Comparison of ENCODE assay signal across 8 cellular contexts in genomic region chr2:70248810-70249438, GRCh38. TPM values are rescaled to one million over a fixed set of nuclear protein-coding genes. Genes with fewer than 3 reads are reported as not detected.
DNase-seq lines count a peak whose midpoint lies in the region; ATAC-seq, FAIRE-seq and TF ChIP-seq lines count a peak whose summit lies in the region.

No MANE protein-coding gene starts in this region.

- intact Hi-C loops in GM12878 (cut with micrococcal nuclease; ENCODE audit: unreplicated experiment), result loop anchor here (2.0 to 5.0 kb wide), 4 partner anchors 44 to 162 kb away; partner anchors contain the start of genes C2orf42, PCBP1 and SNRPG

- peak overlapping the region; percentile 93 to 99 (median 96) for H3K4me3 Mint-ChIP-seq in immature natural killer cell

- peak overlapping the region; percentile 97 for H3K4me3 ChIP-seq in GM12878

- no peaks in the 10 kb centered on the region for H3K4me1 ChIP-seq in GM12878 (ENCODE audit: control insufficient read depth, insufficient read depth, low read length)

- TF ChIP-seq EP300 in GM12878 (IDR thresholded peaks at IDR 0.05; ENCODE audit: borderline replicate concordance in 1 of 2, control insufficient read depth in 1 of 2, low read depth in 2 of 2, low read length in 2 of 2), result peak in 1 of 2 experiments; percentile 56; a peak in 1 of 4 replicates

- 4% methylated on average over 24 of the region's 24 CpGs for WGBS in GM12878 (ENCODE audit: insufficient coverage, insufficient replicate concordance, low lambda C conversion rate, missing lambda C conversion rate)

- no peaks in the 10 kb centered on the region for H3K27me3 ChIP-seq in GM12878 (replicated peaks in 1 of 2; ENCODE audit: control insufficient read depth in 2 of 2, insufficient read depth in 2 of 2, low read length in 1 of 2)

- H3K9ac ChIP-seq in GM12878 (ENCODE audit: control insufficient read depth, insufficient read depth, low read length), result peak overlapping the region; percentile 96

- H3K9me3 ChIP-seq in GM12878 (replicated peaks; ENCODE audit: control insufficient read depth, insufficient read depth, low read length), result no peaks in the 10 kb centered on the region

- ATAC-seq in HG02642 (IDR thresholded peaks at IDR 0.05; ENCODE audit: poor library complexity, unreplicated experiment) (peak; percentile 56), GM12878 (peak; percentile 69)

- no peak; a peak in 1 of 6 replicates for TF ChIP-seq CTCF in GM12878 (IDR thresholded peaks at IDR 0.05 in 2 of 3, conservative IDR thresholded peaks at IDR 0.05 in 1 of 3; ENCODE audit: control insufficient read depth in 2 of 3, extremely low read depth in 1 of 3, insufficient read depth in 1 of 3, low read depth in 3 of 3, low read length in 3 of 3)

- peak overlapping the region; percentile 4; the same call in 1 of the 2 replicates for H2AFZ ChIP-seq in GM12878 (ENCODE audit: control insufficient read depth, low read depth, low read length)

- peaks cover 0 to under 1% of the 10 kb centered on the region in 2 experiments; a peak in 1 of 4 replicates for H3K36me3 ChIP-seq in GM12878 (ENCODE audit: control insufficient read depth in 2 of 2, insufficient read depth in 2 of 2, low read length in 1 of 2)

- TF ChIP-seq RAD21 in GM12878 (IDR thresholded peaks at IDR 0.05; ENCODE audit: insufficient read depth, low read depth, low read length), result no peak

- SMC1A ChIA-PET in GM12878 (lab: Charles Lee; ENCODE audit: uncharacterized antibody, unreplicated experiment), result interaction anchor here (1.1 to 1.8 kb wide), 5 partner anchors 9 to 104 kb away, joined by 3 to 5 read pairs (median 4); partner anchors contain the start of genes PCYOX1 and SNRPG

- no TSS peak for BruUV-seq in GM12878 (replicated peaks; lab: Mats Ljungman, UMichigan)

- H4K20me1 ChIP-seq in GM12878 (ENCODE audit: control insufficient read depth, insufficient read depth), result no peaks in the 10 kb centered on the region; the same call in 1 of the 2 replicates

- peaks cover 35 to 46% of the 10 kb centered on the region in 2 donors for H3K4me1 Mint-ChIP-seq in immature natural killer cell

- H3K27ac Mint-ChIP-seq in immature natural killer cell, result peak overlapping the region; percentile 94 to 99 (median 98)

- H3K4me2 ChIP-seq in GM12878 (ENCODE audit: control insufficient read depth, insufficient read depth), result peak overlapping the region; percentile 19

- peaks cover 10 to 14% (median 12%) of the 10 kb centered on the region in 3 donors for H3K27me3 Mint-ChIP-seq in immature natural killer cell (ENCODE audit: low read depth in 3 of 3)

- no peak for FAIRE-seq in GM12878 (lab: Jason Lieb, UNC)
- no peak for FAIRE-seq in HTR-8/SVneo (lab: Jason Lieb, UNC)

- H3K9me3 Mint-ChIP-seq in immature natural killer cell, result no peaks in the 10 kb centered on the region

- no peak for TF ChIP-seq POLR2A in GM12878 (IDR thresholded peaks at IDR 0.05; ENCODE audit: low read depth, low read length)

- no peaks in the 10 kb centered on the region for H3K36me3 Mint-ChIP-seq in immature natural killer cell

- peak overlapping the region; percentile 96 for H3K27ac ChIP-seq in GM12878 (ENCODE audit: control insufficient read depth, insufficient read depth)

- POLR2A ChIA-PET in GM12878 (lab: Charles Lee), result interaction anchor here (0.7 to 2.5 kb wide), 4 partner anchors 9 to 335 kb away, joined by 3 to 9 read pairs (median 6); partner anchors contain the start of genes C2orf42, PCYOX1 and SNRPG

- CTCF ChIA-PET in GM12878 (lab: Yijun Ruan, JAX), result interaction anchor here (0.7 to 4.4 kb wide), 4 partner anchors 13 to 337 kb away, joined by 3 to 21 read pairs (median 4); partner anchors contain the start of gene FAM136A

- peaks cover 44% of the 10 kb centered on the region for H3K79me2 ChIP-seq in GM12878 (ENCODE audit: control insufficient read depth, insufficient read depth, low read length)

- in situ Hi-C loops in GM12878 (cut with MboI), result no loop called here

- RAD21 ChIA-PET in GM12878 (lab: Charles Lee; ENCODE audit: unreplicated experiment), result interaction anchor here (0.6 to 1.1 kb wide), 4 partner anchors 9 to 45 kb away, joined by 3 to 5 read pairs (median 4); partner anchors contain the start of genes PCYOX1 and SNRPG

- peak; percentile 84 for DNase-seq in GF-D8 (lab: John Stamatoyannopoulos, UW)
- DNase-seq in NCI-H1436 (lab: John Stamatoyannopoulos, UW), result peak; percentile 88
- peak; percentile 96 for DNase-seq in T1000 (lab: John Stamatoyannopoulos, UW)
- no peak for DNase-seq in GM12878 (ENCODE audit: low read depth, low spot score)
- peak in 1 of 3 donors; percentile 88 for DNase-seq in immature natural killer cell
- peak; percentile 77 for DNase-seq in smooth muscle cell of the brain vasculature (ENCODE audit: low read depth, low spot score)
- DNase-seq in HTR-8/SVneo (ENCODE audit: insufficient read length, low spot score), result no peak

RNA-seq across cellular contexts. Expression of gene TIA1, which starts 0.5 kb away (rescaled TPM):
- total RNA-seq in GM12878 (2013; cell fraction: nucleolus; rRNA removed), result 465 and 468 TPM in 2 replicates
- 60.8 and 84.2 TPM in 2 replicates for total RNA-seq in GM12878 (2014; rRNA removed)
- total RNA-seq in GM12878 (2014; rRNA removed; fragmentation: Illumina TruSeq; extraction: Trizol), result 68.4 and 69.2 TPM in 2 replicates
- total RNA-seq in GM12878 (2021), result 81.0 and 87.4 TPM in 2 replicates
- 27.2 TPM for polyA plus RNA-seq in GM12878 (2011; ENCODE audit: low read depth)
- 155 and 223 TPM in 2 replicates for polyA plus RNA-seq in GM12878 (2011; rRNA removed)
- polyA plus RNA-seq in GM12878 (2011; cell fraction: cytosol; rRNA removed), result 45.7 and 66.1 TPM in 2 replicates
- polyA plus RNA-seq in GM12878 (2011; cell fraction: nucleus; rRNA removed), result 284 and 429 TPM in 2 replicates
- 30.2 and 57.7 TPM in 2 replicates for polyA plus RNA-seq in GM12878 (2012)
- polyA plus RNA-seq in GM12878 (2014; fragmentation: Illumina TruSeq; extraction: Trizol), result 65.7 and 69.7 TPM in 2 replicates
- 10 to 100 TPM; 21.5 to 23.2 TPM for polyA plus RNA-seq in GM12878 (2014; fragmentation: Nextera tagmentation; extraction: Ambion mirVana)
- polyA plus RNA-seq in GM12878 (2014; rRNA removed), result 87.5 and 100.0 TPM in 2 replicates
- polyA plus RNA-seq in GM12878 (2016; fragmentation: Nextera tagmentation; extraction: Ambion mirVana), result 10 to 100 TPM; 62.6 to 73.6 TPM
- polyA minus RNA-seq in GM12878 (2011; rRNA and poly(A)+ RNA removed), result 74.7 and 164 TPM in 2 replicates
- polyA minus RNA-seq in GM12878 (2011; cell fraction: cytosol; rRNA and poly(A)+ RNA removed), result 48.0 and 53.4 TPM in 2 replicates
- 105 and 117 TPM in 2 replicates for polyA minus RNA-seq in GM12878 (2011; cell fraction: nucleus; rRNA and poly(A)+ RNA removed)
- polyA plus RNA-seq in immature natural killer cell, result 10 to 100 TPM; 37.1 to 64.3 (median 46.4) TPM

RNA-seq across cellular contexts. Expression of gene PCYOX1, which starts 9.0 kb away (rescaled TPM):
- total RNA-seq in GM12878 (2013; cell fraction: nucleolus; rRNA removed), result 13.1 and 14.4 TPM in 2 replicates
- 4.1 and 4.4 TPM in 2 replicates for total RNA-seq in GM12878 (2014; rRNA removed)
- total RNA-seq in GM12878 (2014; rRNA removed; fragmentation: Illumina TruSeq; extraction: Trizol), result 3.5 and 3.7 TPM in 2 replicates
- total RNA-seq in GM12878 (2021), result 5.6 and 5.9 TPM in 2 replicates
- 2.8 TPM for polyA plus RNA-seq in GM12878 (2011; ENCODE audit: low read depth)
- polyA plus RNA-seq in GM12878 (2011; rRNA removed), result 5.1 and 5.5 TPM in 2 replicates
- polyA plus RNA-seq in GM12878 (2011; cell fraction: cytosol; rRNA removed), result 1.7 and 2.9 TPM in 2 replicates
- polyA plus RNA-seq in GM12878 (2011; cell fraction: nucleus; rRNA removed), result 0.78 and 0.90 TPM in 2 replicates
- polyA plus RNA-seq in GM12878 (2012), result 3.8 and 5.6 TPM in 2 replicates
- 5.3 TPM in 2 replicates for polyA plus RNA-seq in GM12878 (2014; fragmentation: Illumina TruSeq; extraction: Trizol)
- 1 to 10 TPM; 1.8 to 2.0 TPM for polyA plus RNA-seq in GM12878 (2014; fragmentation: Nextera tagmentation; extraction: Ambion mirVana)
- polyA plus RNA-seq in GM12878 (2014; rRNA removed), result 2.8 and 3.1 TPM in 2 replicates
- polyA plus RNA-seq in GM12878 (2016; fragmentation: Nextera tagmentation; extraction: Ambion mirVana), result 1 to 10 TPM; 5.7 to 5.9 TPM
- 2.3 and 6.7 TPM in 2 replicates for polyA minus RNA-seq in GM12878 (2011; rRNA and poly(A)+ RNA removed)
- 1.5 and 4.3 TPM in 2 replicates for polyA minus RNA-seq in GM12878 (2011; cell fraction: cytosol; rRNA and poly(A)+ RNA removed)
- 0.36 and 1.2 TPM in 2 replicates for polyA minus RNA-seq in GM12878 (2011; cell fraction: nucleus; rRNA and poly(A)+ RNA removed)
- 10 to 100 TPM; 19.5 to 25.7 (median 21.8) TPM for polyA plus RNA-seq in immature natural killer cell

RNA-seq across cellular contexts. Expression of gene SNRPG, which starts 44.6 kb away (rescaled TPM):
- 37.3 and 39.5 TPM in 2 replicates for total RNA-seq in GM12878 (2013; cell fraction: nucleolus; rRNA removed)
- total RNA-seq in GM12878 (2014; rRNA removed), result 260 and 377 TPM in 2 replicates
- total RNA-seq in GM12878 (2014; rRNA removed; fragmentation: Illumina TruSeq; extraction: Trizol), result 341 and 344 TPM in 2 replicates
- total RNA-seq in GM12878 (2021), result 292 and 308 TPM in 2 replicates
- polyA plus RNA-seq in GM12878 (2011; ENCODE audit: low read depth), result 69.6 TPM
- 340 and 642 TPM in 2 replicates for polyA plus RNA-seq in GM12878 (2011; rRNA removed)
- polyA plus RNA-seq in GM12878 (2011; cell fraction: cytosol; rRNA removed), result 130 and 161 TPM in 2 replicates
- 169 and 276 TPM in 2 replicates for polyA plus RNA-seq in GM12878 (2011; cell fraction: nucleus; rRNA removed)
- polyA plus RNA-seq in GM12878 (2012), result 212 and 265 TPM in 2 replicates
- polyA plus RNA-seq in GM12878 (2014; fragmentation: Illumina TruSeq; extraction: Trizol), result 419 and 429 TPM in 2 replicates
- polyA plus RNA-seq in GM12878 (2014; fragmentation: Nextera tagmentation; extraction: Ambion mirVana), result 1,000 to 10,000 TPM; 1,365 to 1,464 TPM
- polyA plus RNA-seq in GM12878 (2014; rRNA removed), result 572 and 773 TPM in 2 replicates
- 1,000 to 10,000 TPM; 1,122 to 1,145 TPM for polyA plus RNA-seq in GM12878 (2016; fragmentation: Nextera tagmentation; extraction: Ambion mirVana)
- polyA minus RNA-seq in GM12878 (2011; rRNA and poly(A)+ RNA removed), result 49.1 and 54.1 TPM in 2 replicates
- polyA minus RNA-seq in GM12878 (2011; cell fraction: cytosol; rRNA and poly(A)+ RNA removed), result 13.0 and 21.6 TPM in 2 replicates
- polyA minus RNA-seq in GM12878 (2011; cell fraction: nucleus; rRNA and poly(A)+ RNA removed), result 12.0 and 21.0 TPM in 2 replicates
- 100 to 1,000 TPM; 164 to 217 (median 188) TPM for polyA plus RNA-seq in immature natural killer cell

RNA-seq across cellular contexts. Expression of gene FAM136A, which starts 52.9 kb away (rescaled TPM):
- 35.4 and 39.1 TPM in 2 replicates for total RNA-seq in GM12878 (2013; cell fraction: nucleolus; rRNA removed)
- total RNA-seq in GM12878 (2014; rRNA removed), result 69.3 and 80.0 TPM in 2 replicates
- 82.2 and 91.8 TPM in 2 replicates for total RNA-seq in GM12878 (2014; rRNA removed; fragmentation: Illumina TruSeq; extraction: Trizol)
- 75.9 and 81.8 TPM in 2 replicates for total RNA-seq in GM12878 (2021)
- 43.5 TPM for polyA plus RNA-seq in GM12878 (2011; ENCODE audit: low read depth)
- polyA plus RNA-seq in GM12878 (2011; rRNA removed), result 89.7 and 108 TPM in 2 replicates
- 51.1 and 61.6 TPM in 2 replicates for polyA plus RNA-seq in GM12878 (2011; cell fraction: cytosol; rRNA removed)
- polyA plus RNA-seq in GM12878 (2011; cell fraction: nucleus; rRNA removed), result 54.0 and 72.2 TPM in 2 replicates
- 52.2 and 55.8 TPM in 2 replicates for polyA plus RNA-seq in GM12878 (2012)
- polyA plus RNA-seq in GM12878 (2014; fragmentation: Illumina TruSeq; extraction: Trizol), result 109 and 125 TPM in 2 replicates
- polyA plus RNA-seq in GM12878 (2014; fragmentation: Nextera tagmentation; extraction: Ambion mirVana), result 100 to 1,000 TPM; 128 to 134 TPM
- polyA plus RNA-seq in GM12878 (2014; rRNA removed), result 93.7 and 106 TPM in 2 replicates
- polyA plus RNA-seq in GM12878 (2016; fragmentation: Nextera tagmentation; extraction: Ambion mirVana), result 100 to 1,000 TPM; 164 to 173 TPM
- 27.0 and 29.6 TPM in 2 replicates for polyA minus RNA-seq in GM12878 (2011; rRNA and poly(A)+ RNA removed)
- 17.5 and 18.0 TPM in 2 replicates for polyA minus RNA-seq in GM12878 (2011; cell fraction: cytosol; rRNA and poly(A)+ RNA removed)
- polyA minus RNA-seq in GM12878 (2011; cell fraction: nucleus; rRNA and poly(A)+ RNA removed), result 12.1 and 16.2 TPM in 2 replicates
- 10 to 100 TPM; 38.4 to 68.6 (median 46.1) TPM for polyA plus RNA-seq in immature natural killer cell

RNA-seq across cellular contexts. Expression of gene C2orf42, which starts 58.1 kb away (rescaled TPM):
- total RNA-seq in GM12878 (2013; cell fraction: nucleolus; rRNA removed), result 31.6 and 43.1 TPM in 2 replicates
- 14.2 and 16.9 TPM in 2 replicates for total RNA-seq in GM12878 (2014; rRNA removed)
- total RNA-seq in GM12878 (2014; rRNA removed; fragmentation: Illumina TruSeq; extraction: Trizol), result 11.4 and 12.0 TPM in 2 replicates
- total RNA-seq in GM12878 (2021), result 13.0 and 16.6 TPM in 2 replicates
- 4.0 TPM for polyA plus RNA-seq in GM12878 (2011; ENCODE audit: low read depth)
- polyA plus RNA-seq in GM12878 (2011; rRNA removed), result 10.0 and 11.1 TPM in 2 replicates
- 8.8 and 10.2 TPM in 2 replicates for polyA plus RNA-seq in GM12878 (2011; cell fraction: cytosol; rRNA removed)
- 17.4 and 18.8 TPM in 2 replicates for polyA plus RNA-seq in GM12878 (2011; cell fraction: nucleus; rRNA removed)
- polyA plus RNA-seq in GM12878 (2012), result 6.2 and 9.2 TPM in 2 replicates
- 11.6 and 13.4 TPM in 2 replicates for polyA plus RNA-seq in GM12878 (2014; fragmentation: Illumina TruSeq; extraction: Trizol)
- 1 to 10 TPM; 5.5 to 7.3 TPM for polyA plus RNA-seq in GM12878 (2014; fragmentation: Nextera tagmentation; extraction: Ambion mirVana)
- 10.3 and 13.2 TPM in 2 replicates for polyA plus RNA-seq in GM12878 (2014; rRNA removed)
- polyA plus RNA-seq in GM12878 (2016; fragmentation: Nextera tagmentation; extraction: Ambion mirVana), result 10 to 100 TPM; 17.3 to 19.8 TPM
- polyA minus RNA-seq in GM12878 (2011; rRNA and poly(A)+ RNA removed), result 53.6 and 54.5 TPM in 2 replicates
- polyA minus RNA-seq in GM12878 (2011; cell fraction: cytosol; rRNA and poly(A)+ RNA removed), result 12.6 and 16.2 TPM in 2 replicates
- polyA minus RNA-seq in GM12878 (2011; cell fraction: nucleus; rRNA and poly(A)+ RNA removed), result 22.2 and 31.8 TPM in 2 replicates
- 10 to 100 TPM; 12.8 to 36.8 (median 19.7) TPM for polyA plus RNA-seq in immature natural killer cell

Comparison
In these comparisons a context has a peak if more than half of its experiments do, and no peak if none do; other contexts are left out.
1. DNase-seq: peak in GF-D8 (single experiment), NCI-H1436 (single experiment), T1000 (single experiment) and smooth muscle cell of the brain vasculature (single experiment); none in GM12878 (single experiment) and HTR-8/SVneo (single experiment).